1 cellular context compared by ENCODE assay signal in the genomic region with DNA sequence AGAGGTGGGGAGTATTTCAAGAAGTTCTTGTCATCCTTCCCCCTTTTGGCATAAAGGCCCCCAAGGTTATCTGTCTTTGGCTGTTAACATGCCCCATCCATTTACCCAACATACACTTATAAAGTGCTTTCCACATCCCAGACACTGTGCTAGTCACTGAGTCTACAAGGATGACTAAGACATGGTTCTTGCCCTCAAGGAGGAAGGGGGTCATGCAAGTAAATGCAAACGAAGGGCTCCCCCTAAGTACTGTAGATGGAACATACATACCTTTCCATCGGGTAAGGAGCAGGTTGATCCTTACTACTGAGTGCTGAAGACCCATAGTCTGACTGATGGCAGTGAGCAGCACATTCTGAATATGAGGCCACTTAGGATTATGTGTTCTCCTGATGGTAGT.
TF ChIP-seq lines count a peak whose summit lies in the region.

No MANE protein-coding gene starts in this region.

TF ChIP-seq in IMR-90, 13 proteins besides CTCF, POLR2A, EP300 and RAD21 (continued from another document):
- TF ChIP-seq, protein P1, sequence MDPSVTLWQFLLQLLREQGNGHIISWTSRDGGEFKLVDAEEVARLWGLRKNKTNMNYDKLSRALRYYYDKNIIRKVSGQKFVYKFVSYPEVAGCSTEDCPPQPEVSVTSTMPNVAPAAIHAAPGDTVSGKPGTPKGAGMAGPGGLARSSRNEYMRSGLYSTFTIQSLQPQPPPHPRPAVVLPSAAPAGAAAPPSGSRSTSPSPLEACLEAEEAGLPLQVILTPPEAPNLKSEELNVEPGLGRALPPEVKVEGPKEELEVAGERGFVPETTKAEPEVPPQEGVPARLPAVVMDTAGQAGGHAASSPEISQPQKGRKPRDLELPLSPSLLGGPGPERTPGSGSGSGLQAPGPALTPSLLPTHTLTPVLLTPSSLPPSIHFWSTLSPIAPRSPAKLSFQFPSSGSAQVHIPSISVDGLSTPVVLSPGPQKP (IDR thresholded peaks at IDR 0.05; ENCODE audit: borderline replicate concordance, low read depth, low read length): no peak
- no peak for TF ChIP-seq FOS (IDR thresholded peaks at IDR 0.05; ENCODE audit: low read depth, low read length)
- no peak for TF ChIP-seq CHD1 (IDR thresholded peaks at IDR 0.05; ENCODE audit: low read depth, low read length)
- no peak for TF ChIP-seq RCOR1 (IDR thresholded peaks at IDR 0.05; ENCODE audit: insufficient replicate concordance, low read length)
- no peak for TF ChIP-seq NFE2L2 (IDR thresholded peaks at IDR 0.05; ENCODE audit: low read depth, low read length)
- no peak for TF ChIP-seq MAZ (IDR thresholded peaks at IDR 0.05; ENCODE audit: borderline replicate concordance, low read depth, low read length)
- no peak for TF ChIP-seq BHLHE40 (IDR thresholded peaks at IDR 0.05; ENCODE audit: low read depth, low read length)
